ENCODE assay signal across 9 cellular contexts in genomic region chr17:63439682-63440081, GRCh38. TPM values are rescaled to one million over a fixed set of nuclear protein-coding genes. Genes with fewer than 3 reads are reported as not detected.
A peak's percentile ranks its signal among the peaks of the same experiment; 100 is the strongest.
DNase-seq lines count a peak whose midpoint lies in the region; ATAC-seq and TF ChIP-seq lines count a peak whose summit lies in the region.
"Had no signal": no experiment of that assay in that cellular context is flagged by ENCODE, and none has a peak within 500 bp of the region (broad histone marks: within the 10 kb centered on the region; RNA-seq: fewer than 3 reads in every experiment).

No MANE protein-coding gene starts in this region.

- no peaks in the 10 kb centered on the region for H3K27me3 Mint-ChIP-seq in activated T-cell treated with anti-CD3 and anti-CD28 coated beads, Interleukin-2, amount 50 U/mL, for 72 hours (ENCODE audit: low read depth)
- H3K27me3 Mint-ChIP-seq in activated CD4-positive, alpha-beta memory T cell treated with anti-CD3 and anti-CD28 coated beads, Interleukin-2, amount 10 ng/mL, durations not matched to agents 7 days and 5 days, result no peaks in the 10 kb centered on the region
- H3K27me3 Mint-ChIP-seq in glutamatergic neuron (ENCODE audit: unreplicated experiment), result peaks cover 7% of the 10 kb centered on the region

- no peaks in the 10 kb centered on the region for H3K9me3 ChIP-seq in thyroid gland

- H3K9me3 Mint-ChIP-seq in activated T-cell treated with anti-CD3 and anti-CD28 coated beads, Interleukin-2, amount 50 U/mL, for 72 hours, result no peaks in the 10 kb centered on the region
- no peaks in the 10 kb centered on the region for H3K9me3 Mint-ChIP-seq in activated CD4-positive, alpha-beta memory T cell treated with anti-CD3 and anti-CD28 coated beads, Interleukin-2, amount 10 ng/mL, durations not matched to agents 7 days and 5 days
- H3K9me3 Mint-ChIP-seq in glutamatergic neuron (ENCODE audit: unreplicated experiment), result peaks cover 11% of the 10 kb centered on the region

- H3K36me3 ChIP-seq in thyroid gland, result no peaks in the 10 kb centered on the region

- CTCF ChIA-PET in activated CD4-positive, alpha-beta memory T cell treated with anti-CD3 and anti-CD28 coated beads, Interleukin-2, amount 10 ng/mL, durations not matched to agents 7 days and 5 days (lab: Charles Lee), result interaction anchor here (0.9 to 3.1 kb wide), 8 partner anchors 10 to 172 kb away, joined by 3 to 25 read pairs (median 8); partner anchors contain the start of gene ACE

- no peak for DNase-seq in activated T-cell treated with anti-CD3 and anti-CD28 coated beads, Interleukin-2, amount 50 U/mL, for 72 hours
- no peak for DNase-seq in activated T-cell treated with anti-CD3 and anti-CD28 coated beads, Interleukin-2, amount 50 U/mL, for 48 hours
- peak; percentile 49 for DNase-seq in activated CD4-positive, alpha-beta memory T cell treated with anti-CD3 and anti-CD28 coated beads, Interleukin-2, amount 10 ng/mL, durations not matched to agents 7 days and 5 days
- DNase-seq in glutamatergic neuron (no peak), thyroid gland (no peak), NCI-H2029 (lab: John Stamatoyannopoulos, UW) (no peak), GDM1 (lab: John Stamatoyannopoulos, UW) (no peak), islet precursor cell (no peak)
- DNase-seq: KBM-7 had no signal

- intact Hi-C loops in thyroid gland (cut with DNase I), result no loop called here

- TF ChIP-seq CTCF in glutamatergic neuron (IDR thresholded peaks at IDR 0.05; ENCODE audit: partially characterized antibody, unreplicated experiment), result no peak
- TF ChIP-seq CTCF in thyroid gland (IDR thresholded peaks at IDR 0.05), result no peak

- peak overlapping the region; percentile 35 to 36 for H3K4me3 Mint-ChIP-seq in activated T-cell treated with anti-CD3 and anti-CD28 coated beads, Interleukin-2, amount 50 U/mL, for 72 hours
- peak overlapping the region; percentile 60 for H3K4me3 Mint-ChIP-seq in activated CD4-positive, alpha-beta memory T cell treated with anti-CD3 and anti-CD28 coated beads, Interleukin-2, amount 10 ng/mL, durations not matched to agents 7 days and 5 days
- peak overlapping the region; percentile 49 for H3K4me3 Mint-ChIP-seq in glutamatergic neuron (ENCODE audit: unreplicated experiment)

- ATAC-seq in activated T-cell treated with anti-CD3 and anti-CD28 coated beads, Interleukin-2, amount 50 U/mL, for 72 hours (replicated peaks in 1 of 2), result peak in 1 of 2 donors; percentile 38

- H3K4me1 Mint-ChIP-seq in activated T-cell treated with anti-CD3 and anti-CD28 coated beads, Interleukin-2, amount 50 U/mL, for 72 hours (ENCODE audit: low read depth), result peaks cover 30% of the 10 kb centered on the region
- H3K4me1 Mint-ChIP-seq in activated CD4-positive, alpha-beta memory T cell treated with anti-CD3 and anti-CD28 coated beads, Interleukin-2, amount 10 ng/mL, durations not matched to agents 7 days and 5 days, result peaks cover 63% of the 10 kb centered on the region
- H3K4me1 Mint-ChIP-seq in glutamatergic neuron (ENCODE audit: low read depth, unreplicated experiment), result peaks cover 25% of the 10 kb centered on the region

- POLR2A ChIA-PET in activated CD4-positive, alpha-beta memory T cell treated with anti-CD3 and anti-CD28 coated beads, Interleukin-2, amount 10 ng/mL, durations not matched to agents 7 days and 5 days (lab: Charles Lee), result interaction anchor here (0.8 to 1.9 kb wide), 14 partner anchors 11 to 335 kb away, joined by 3 to 16 read pairs (median 5); partner anchors contain the start of genes ACE, LIMD2 and MAP3K3

- peaks cover 24 to 44% of the 10 kb centered on the region in 2 donors for H3K4me1 ChIP-seq in thyroid gland

- H3K4me3 ChIP-seq in thyroid gland (replicated peaks in 1 of 3), result no peak overlapping the region

- no peaks in the 10 kb centered on the region for H3K36me3 Mint-ChIP-seq in activated T-cell treated with anti-CD3 and anti-CD28 coated beads, Interleukin-2, amount 50 U/mL, for 72 hours (ENCODE audit: insufficient read depth in 2 of 2)
- peaks cover 4% of the 10 kb centered on the region for H3K36me3 Mint-ChIP-seq in activated CD4-positive, alpha-beta memory T cell treated with anti-CD3 and anti-CD28 coated beads, Interleukin-2, amount 10 ng/mL, durations not matched to agents 7 days and 5 days (ENCODE audit: low read depth)
- no peaks in the 10 kb centered on the region for H3K36me3 Mint-ChIP-seq in glutamatergic neuron (ENCODE audit: unreplicated experiment)

- WGBS in thyroid gland, 2 donors, result 76 to 80% methylated on average over 8 of the region's 8 CpGs

- no peak for TF ChIP-seq POLR2A in thyroid gland (IDR thresholded peaks at IDR 0.05)

- no peaks in the 10 kb centered on the region for H3K27me3 ChIP-seq in thyroid gland

- H3K27ac ChIP-seq in thyroid gland, result peak overlapping the region in 2 of 3 donors; percentile 37 to 58

- H3K27ac Mint-ChIP-seq in activated T-cell treated with anti-CD3 and anti-CD28 coated beads, Interleukin-2, amount 50 U/mL, for 72 hours, result peak overlapping the region; percentile 13
- peak overlapping the region; percentile 94 for H3K27ac Mint-ChIP-seq in activated CD4-positive, alpha-beta memory T cell treated with anti-CD3 and anti-CD28 coated beads, Interleukin-2, amount 10 ng/mL, durations not matched to agents 7 days and 5 days
- peak overlapping the region; percentile 75 for H3K27ac Mint-ChIP-seq in glutamatergic neuron (ENCODE audit: unreplicated experiment)

RNA-seq across cellular contexts. Expression of gene CYB561, which starts 6.4 kb away (rescaled TPM):
- 10 to 100 TPM in 1 of 2 donors, 1 to 10 TPM in 1; 4.7 to 10.2 TPM for total RNA-seq in activated T-cell treated with anti-CD3 and anti-CD28 coated beads, Interleukin-2, amount 50 U/mL, for 72 hours
- total RNA-seq in activated CD4-positive, alpha-beta memory T cell treated with anti-CD3 and anti-CD28 coated beads, Interleukin-2, amount 10 ng/mL, durations not matched to agents 7 days and 5 days, result 10 to 100 TPM; 28.9 to 30.3 TPM
- total RNA-seq in glutamatergic neuron (ENCODE audit: unreplicated experiment), result 17.2 TPM
- 100 to 1,000 TPM in 2 of 4 donors, 10 to 100 TPM in 2; 46.2 to 129 (median 101) TPM for total RNA-seq in thyroid gland

RNA-seq across cellular contexts. Expression of gene ACE, which starts 37.2 kb away (rescaled TPM):
- 1 to 10 TPM in 1 of 2 donors, under 1 TPM in 1; 0.58 to 2.5 TPM for total RNA-seq in activated T-cell treated with anti-CD3 and anti-CD28 coated beads, Interleukin-2, amount 50 U/mL, for 72 hours
- 10 to 100 TPM; 10.6 to 12.2 TPM for total RNA-seq in activated CD4-positive, alpha-beta memory T cell treated with anti-CD3 and anti-CD28 coated beads, Interleukin-2, amount 10 ng/mL, durations not matched to agents 7 days and 5 days
- total RNA-seq in glutamatergic neuron (ENCODE audit: unreplicated experiment) (3.7 TPM), thyroid gland (10 to 100 TPM in 2 of 4 donors, 1 to 10 TPM in 2; 1.1 to 12.7 (median 10.3) TPM)

Comparison
In these comparisons a context has a peak if more than half of its experiments do, and no peak if none do; other contexts are left out.
1. H3K27ac Mint-ChIP-seq: peak in every context shown above with its lines; median percentile 94 in activated CD4-positive, alpha-beta memory T cell treated with anti-CD3 and anti-CD28 coated beads, Interleukin-2, amount 10 ng/mL, durations not matched to agents 7 days and 5 days; 75 in glutamatergic neuron; 13 in activated T-cell treated with anti-CD3 and anti-CD28 coated beads, Interleukin-2, amount 50 U/mL, for 72 hours.